ENCODE assay signal across 9 cellular contexts in genomic region chr14:50619569-50620141, GRCh38. TPM values are rescaled to one million over a fixed set of nuclear protein-coding genes. Genes with fewer than 3 reads are reported as not detected.
DNase-seq lines count a peak whose midpoint lies in the region; ATAC-seq, FAIRE-seq and TF ChIP-seq lines count a peak whose summit lies in the region.
"Had no signal": no experiment of that assay in that cellular context is flagged by ENCODE, and none has a peak within 500 bp of the region (broad histone marks: within the 10 kb centered on the region; RNA-seq: fewer than 3 reads in every experiment).

No MANE protein-coding gene starts in this region.

- no peaks in the 10 kb centered on the region for H3K9me2 ChIP-seq in OCI-LY7 (ENCODE audit: insufficient read depth, low read length)

- CTCF ChIA-PET in OCI-LY7 (lab: Charles Lee; ENCODE audit: unreplicated experiment), result interaction anchor here (1.0 to 1.1 kb wide), 2 partner anchors 80 to 154 kb away, joined by 3 to 4 read pairs; no protein-coding TSS in a partner anchor

- no peaks in the 10 kb centered on the region for H3K36me3 ChIP-seq in OCI-LY7 (ENCODE audit: insufficient read depth, low read length)
- H3K36me3 ChIP-seq in esophagus squamous epithelium, result peaks cover 0 to 30% (median 0%) of the 10 kb centered on the region in 3 donors
- no peaks in the 10 kb centered on the region for H3K36me3 ChIP-seq in pancreas
- H3K36me3 ChIP-seq: neutrophil had no signal

- POLR2A ChIA-PET in OCI-LY7 (lab: Charles Lee), result interaction anchor here (0.8 kb wide), 1 partner anchor 66 kb away, joined by 3 read pairs; no protein-coding TSS in a partner anchor

- FAIRE-seq in pancreas (lab: Jason Lieb, UNC), result no peak

- TF ChIP-seq POLR2A in esophagus squamous epithelium (IDR thresholded peaks at IDR 0.05), result no peak

- WGBS in esophagus squamous epithelium, 2 donors, result 70 to 81% methylated on average over 5 of the region's 5 CpGs
- WGBS in pancreas, 2 donors, result 67 to 78% methylated on average over 5 of the region's 5 CpGs

- intact Hi-C loops in OCI-LY7 (cut with micrococcal nuclease; ENCODE audit: unreplicated experiment), result loop anchor here (1.0 to 5.0 kb wide), 3 partner anchors 95 to 241 kb away; no protein-coding TSS in a partner anchor
- intact Hi-C loops in esophagus squamous epithelium (cut with DNase I), result no loop called here
- intact Hi-C loops in pancreas (cut with DNase I), result loop anchor here in 1 of 3 donors (10.0 kb wide), 1 partner anchor 155 kb away; no protein-coding TSS in a partner anchor

- H3K4me3 ChIP-seq in HFF-Myc (replicated peaks; ENCODE audit: low read depth, low read length), result no peak overlapping the region
- H3K4me3 ChIP-seq in OCI-LY7 (ENCODE audit: low read depth, low read length, poor library complexity, severe bottlenecking), result no peak overlapping the region
- no peak overlapping the region for H3K4me3 ChIP-seq in esophagus squamous epithelium
- no peak overlapping the region for H3K4me3 ChIP-seq in pancreas

- H2AFZ ChIP-seq in OCI-LY7 (ENCODE audit: low read length), result no peak overlapping the region

- BruUV-seq in OCI-LY7 (replicated peaks; lab: Mats Ljungman, UMichigan), result no TSS peak

- H3K27me3 ChIP-seq in esophagus squamous epithelium (no peaks in the 10 kb centered on the region), pancreas (no peaks in the 10 kb centered on the region)
- H3K27me3 ChIP-seq: neutrophil had no signal

- H3K9me3 ChIP-seq in OCI-LY7 (ENCODE audit: low read length) (no peaks in the 10 kb centered on the region), esophagus squamous epithelium (no peaks in the 10 kb centered on the region), pancreas (no peaks in the 10 kb centered on the region)
- H3K9me3 ChIP-seq: neutrophil had no signal

- ATAC-seq in pancreas, result peak in 3 of 4 donors; percentile 72 to 84 (median 76)

- H3K27ac ChIP-seq in OCI-LY7 (ENCODE audit: low read depth, low read length, poor library complexity, severe bottlenecking) (no peak overlapping the region), esophagus squamous epithelium (no peak overlapping the region), pancreas (no peak overlapping the region)
- H3K27ac ChIP-seq: neutrophil had no signal

- no peaks in the 10 kb centered on the region; the same call in 1 of the 2 replicates for H4K20me1 ChIP-seq in OCI-LY7 (ENCODE audit: insufficient read depth, low read length)

- peak; percentile 48 for DNase-seq in EL
- DNase-seq in HFF-Myc (ENCODE audit: extremely low read depth, low read depth), result no peak
- DNase-seq in OCI-LY7 (ENCODE audit: low spot score), result peak; percentile 53
- DNase-seq in esophagus squamous epithelium (lab: John Stamatoyannopoulos, UW), result no peak
- no peak for DNase-seq in pancreas
- no peak for DNase-seq in cortex of kidney (lab: John Stamatoyannopoulos, UW)
- no peak for DNase-seq in activated effector memory CD4-positive, alpha-beta T cell treated with Interleukin-2 at 50 U/mL for 16 hours
- no peak for DNase-seq in OCI-M2 (lab: John Stamatoyannopoulos, UW; ENCODE audit: unreplicated experiment)

- H3K79me2 ChIP-seq in OCI-LY7 (ENCODE audit: insufficient read depth, low read depth, low read length), result no peaks in the 10 kb centered on the region

- TF ChIP-seq CTCF in HFF-Myc (IDR thresholded peaks at IDR 0.05; ENCODE audit: low read depth, low read length, missing control alignments) (peak; percentile 56), OCI-LY7 (conservative IDR thresholded peaks at IDR 0.05; ENCODE audit: low read length) (peak; percentile 84), esophagus squamous epithelium (IDR thresholded peaks at IDR 0.05) (peak in 5 of 6 experiments; percentile 32 to 72 (median 56)), pancreas (IDR thresholded peaks at IDR 0.05) (peak in 3 of 4 donors; percentile 40 to 48 (median 40))

- H3K4me2 ChIP-seq in OCI-LY7 (ENCODE audit: low read length), result no peak overlapping the region

- H3K4me1 ChIP-seq in OCI-LY7 (ENCODE audit: insufficient read depth, low read length, poor library complexity, severe bottlenecking) (no peaks in the 10 kb centered on the region), esophagus squamous epithelium (no peaks in the 10 kb centered on the region), pancreas (no peaks in the 10 kb centered on the region)

RNA-seq across cellular contexts. Expression of gene SAV1, which starts 48.5 kb away (rescaled TPM):
- total RNA-seq in OCI-LY7 (2014; rRNA removed; shearing (Covaris generic)), result 6.7 and 10.4 TPM in 2 replicates
- total RNA-seq in OCI-LY7 (2022) (17.9 and 18.2 TPM in 2 replicates), esophagus squamous epithelium (10 to 100 TPM; 13.5 to 25.0 (median 19.2) TPM), pancreas (10 to 100 TPM; 32.6 to 49.2 (median 38.5) TPM)
- 10 to 100 TPM; 14.8 to 19.5 TPM for polyA plus RNA-seq in pancreas

RNA-seq across cellular contexts. Expression of gene ATL1, which starts 59.7 kb away (rescaled TPM):
- total RNA-seq in OCI-LY7 (2014; rRNA removed; shearing (Covaris generic)), result 0.28 and 0.82 TPM in 2 replicates
- total RNA-seq in OCI-LY7 (2022), result 1.1 and 1.6 TPM in 2 replicates
- 1 to 10 TPM; 3.3 to 7.3 (median 6.0) TPM for total RNA-seq in esophagus squamous epithelium
- 1 to 10 TPM; 2.5 to 6.1 (median 3.3) TPM for total RNA-seq in pancreas
- 1 to 10 TPM; 1.3 to 3.5 TPM for polyA plus RNA-seq in pancreas

Comparison
In these comparisons a context has a peak if more than half of its experiments do, and no peak if none do; other contexts are left out.
1. DNase-seq: peak in EL (single experiment) and OCI-LY7 (single experiment); none in HFF-Myc (single experiment), esophagus squamous epithelium (single experiment), pancreas (0 of 6), cortex of kidney (single experiment), activated effector memory CD4-positive, alpha-beta T cell treated with Interleukin-2 at 50 U/mL for 16 hours (single experiment) and OCI-M2 (single experiment).
2. Peak in every context shown above with its lines, with median percentiles within 50 percentile points of each other: CTCF ChIP-seq.